Comparison of ENCODE assay signal across 8 cellular contexts in the genomic region with DNA sequence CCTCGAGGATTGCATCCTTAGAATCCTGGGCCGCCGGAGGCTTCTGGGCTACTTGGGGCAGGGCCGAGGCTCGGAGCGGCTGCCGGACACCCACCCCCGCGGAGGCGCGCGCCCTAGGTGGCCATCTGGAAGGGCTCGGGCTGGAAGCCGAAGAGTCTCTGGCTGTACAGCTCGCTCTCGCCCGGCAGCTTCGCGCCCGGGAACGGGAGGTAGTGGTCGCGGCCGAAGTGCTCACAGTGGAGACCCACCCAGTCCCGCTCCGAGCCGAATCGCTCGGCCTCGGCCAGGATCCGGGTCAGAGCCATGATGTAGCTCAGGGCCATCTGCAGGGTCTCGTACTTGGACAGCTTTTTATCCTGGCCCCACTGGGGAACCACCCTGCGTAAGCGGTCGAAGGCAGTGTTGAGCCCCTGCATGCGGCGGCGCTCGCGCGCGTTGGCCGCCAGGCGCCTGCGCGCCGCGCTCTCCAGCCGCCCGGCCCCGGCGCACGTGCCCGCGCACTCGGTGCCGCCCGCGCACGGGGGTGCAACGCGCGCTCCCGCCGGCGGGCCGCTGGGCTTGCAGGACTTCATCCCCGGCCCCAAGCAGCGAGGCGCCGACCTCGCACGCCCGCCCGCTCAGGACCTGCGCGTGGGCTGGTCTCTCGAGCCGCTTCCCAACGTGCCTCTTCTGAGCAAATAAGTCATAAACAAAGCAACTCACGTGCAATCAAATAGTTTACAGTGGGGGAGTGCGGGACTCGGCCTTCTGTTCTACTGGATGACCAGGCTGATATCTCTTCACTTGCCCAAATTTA. TPM values are rescaled to one million over a fixed set of nuclear protein-coding genes. Genes with fewer than 3 reads are reported as not detected.
DNase-seq lines count a peak whose midpoint lies in the region; ATAC-seq and TF ChIP-seq lines count a peak whose summit lies in the region.

No MANE protein-coding gene starts in this region.

- TF ChIP-seq POLR2A in testis (IDR thresholded peaks at IDR 0.05) = no peak

- intact Hi-C loops in testis (cut with DNase I; ENCODE audit: low total_unique reads) = no loop called here

- peaks cover 23% of the 10 kb centered on the region for H3K27me3 Mint-ChIP-seq in activated T-helper 17 cell treated with anti-CD3 and anti-CD28 coated beads, Interleukin-2, amount 50 U/mL, for 72 hours
- H3K27me3 Mint-ChIP-seq in natural killer cell treated with Interleukin-12 subunit alpha and Interleukin-12 subunit beta and Interleukin-15 and Interleukin-18, amount 100 ng/mL, for 72 hours = peaks cover 36 to 49% of the 10 kb centered on the region in 2 donors

- H3K27ac ChIP-seq in C4-2B (peak overlapping the region; percentile 82), foreskin keratinocyte (peak overlapping the region; percentile 56), testis (peak overlapping the region; percentile 79 to 88)

- TF ChIP-seq CTCF in C4-2B (conservative IDR thresholded peaks at IDR 0.05) = peak; percentile 60
- peak; percentile 33 for TF ChIP-seq CTCF in foreskin keratinocyte (conservative IDR thresholded peaks at IDR 0.05)
- TF ChIP-seq CTCF in testis (IDR thresholded peaks at IDR 0.05) = peak in 1 of 3 experiments; percentile 14

- WGBS in testis, 2 donors = 0 to 1% methylated on average over 15 to 81 of the region's 83 CpGs

- DNase-seq in NCI-H510A treated with DMSO at 0.1 percent for 48 hours (lab: John Stamatoyannopoulos, UW) = peak; percentile 90
- DNase-seq in foreskin keratinocyte = peak in 1 of 2 donors; percentile 30
- DNase-seq in natural killer cell treated with Interleukin-12 subunit alpha and Interleukin-12 subunit beta and Interleukin-15 and Interleukin-18, amount 100 ng/mL, for 72 hours (ENCODE audit: low spot score) = peak; percentile 62
- DNase-seq in testis = peak; percentile 80

- H3K36me3 Mint-ChIP-seq in activated T-helper 17 cell treated with anti-CD3 and anti-CD28 coated beads, Interleukin-2, amount 50 U/mL, for 72 hours (ENCODE audit: low read depth) = no peaks in the 10 kb centered on the region
- H3K36me3 Mint-ChIP-seq in natural killer cell treated with Interleukin-12 subunit alpha and Interleukin-12 subunit beta and Interleukin-15 and Interleukin-18, amount 100 ng/mL, for 72 hours = no peaks in the 10 kb centered on the region

- H3K27me3 ChIP-seq in foreskin keratinocyte (peaks cover 49% of the 10 kb centered on the region), testis (no peaks in the 10 kb centered on the region)

- H3K36me3 ChIP-seq in testis (ENCODE audit: low read depth, missing control alignments) = no peaks in the 10 kb centered on the region

- H3K4me1 Mint-ChIP-seq in activated T-helper 17 cell treated with anti-CD3 and anti-CD28 coated beads, Interleukin-2, amount 50 U/mL, for 72 hours = no peaks in the 10 kb centered on the region
- peaks cover 4 to 7% of the 10 kb centered on the region in 2 donors for H3K4me1 Mint-ChIP-seq in natural killer cell treated with Interleukin-12 subunit alpha and Interleukin-12 subunit beta and Interleukin-15 and Interleukin-18, amount 100 ng/mL, for 72 hours (ENCODE audit: low read depth in 2 of 2)

- H3K9me3 Mint-ChIP-seq in activated T-helper 17 cell treated with anti-CD3 and anti-CD28 coated beads, Interleukin-2, amount 50 U/mL, for 72 hours = no peaks in the 10 kb centered on the region
- no peaks in the 10 kb centered on the region for H3K9me3 Mint-ChIP-seq in natural killer cell treated with Interleukin-12 subunit alpha and Interleukin-12 subunit beta and Interleukin-15 and Interleukin-18, amount 100 ng/mL, for 72 hours

- H3K9me3 ChIP-seq in testis = no peaks in the 10 kb centered on the region

- H3K4me3 ChIP-seq in testis = peak overlapping the region; percentile 63 to 73

- H3K4me1 ChIP-seq in foreskin keratinocyte (no peaks in the 10 kb centered on the region), testis (no peaks in the 10 kb centered on the region)

- ATAC-seq in GM19043 (IDR thresholded peaks at IDR 0.05; ENCODE audit: low read depth, unreplicated experiment) (peak; percentile 91), HG03280 (IDR thresholded peaks at IDR 0.05; ENCODE audit: unreplicated experiment) (peak; percentile 95), foreskin keratinocyte (peak; percentile 74)
- ATAC-seq in activated T-helper 17 cell treated with anti-CD3 and anti-CD28 coated beads, Interleukin-2, amount 50 U/mL, for 72 hours (replicated peaks) = peak; percentile 91
- peak; percentile 85 to 86 for ATAC-seq in natural killer cell treated with Interleukin-12 subunit alpha and Interleukin-12 subunit beta and Interleukin-15 and Interleukin-18, amount 100 ng/mL, for 72 hours

- peak overlapping the region; percentile 74 for H3K4me3 Mint-ChIP-seq in activated T-helper 17 cell treated with anti-CD3 and anti-CD28 coated beads, Interleukin-2, amount 50 U/mL, for 72 hours
- H3K4me3 Mint-ChIP-seq in natural killer cell treated with Interleukin-12 subunit alpha and Interleukin-12 subunit beta and Interleukin-15 and Interleukin-18, amount 100 ng/mL, for 72 hours = peak overlapping the region; percentile 56

- no peak overlapping the region for H3K27ac Mint-ChIP-seq in activated T-helper 17 cell treated with anti-CD3 and anti-CD28 coated beads, Interleukin-2, amount 50 U/mL, for 72 hours
- H3K27ac Mint-ChIP-seq in natural killer cell treated with Interleukin-12 subunit alpha and Interleukin-12 subunit beta and Interleukin-15 and Interleukin-18, amount 100 ng/mL, for 72 hours = no peak overlapping the region

RNA-seq across cellular contexts. Expression of gene ATOH7, which starts 0.6 kb away (rescaled TPM):
- not detected for total RNA-seq in activated T-helper 17 cell treated with anti-CD3 and anti-CD28 coated beads, Interleukin-2, amount 50 U/mL, for 72 hours
- total RNA-seq in foreskin keratinocyte (0.07 TPM in 1 of 2 replicates, not detected in the other), testis (1 to 10 TPM in 1 of 2 donors, under 1 TPM in 1; 0.63 to 1.2 TPM)
- polyA plus RNA-seq in foreskin keratinocyte (not detected in 2 replicates), testis (ENCODE audit: insufficient read depth, low read depth, low replicate concordance) (0.21 TPM)
- not detected for total RNA-seq in natural killer cell treated with Interleukin-12 subunit alpha and Interleukin-12 subunit beta and Interleukin-15 and Interleukin-18, amount 100 ng/mL, for 72 hours
